ENCODE assay signal across 8 cellular contexts in the genomic region with DNA sequence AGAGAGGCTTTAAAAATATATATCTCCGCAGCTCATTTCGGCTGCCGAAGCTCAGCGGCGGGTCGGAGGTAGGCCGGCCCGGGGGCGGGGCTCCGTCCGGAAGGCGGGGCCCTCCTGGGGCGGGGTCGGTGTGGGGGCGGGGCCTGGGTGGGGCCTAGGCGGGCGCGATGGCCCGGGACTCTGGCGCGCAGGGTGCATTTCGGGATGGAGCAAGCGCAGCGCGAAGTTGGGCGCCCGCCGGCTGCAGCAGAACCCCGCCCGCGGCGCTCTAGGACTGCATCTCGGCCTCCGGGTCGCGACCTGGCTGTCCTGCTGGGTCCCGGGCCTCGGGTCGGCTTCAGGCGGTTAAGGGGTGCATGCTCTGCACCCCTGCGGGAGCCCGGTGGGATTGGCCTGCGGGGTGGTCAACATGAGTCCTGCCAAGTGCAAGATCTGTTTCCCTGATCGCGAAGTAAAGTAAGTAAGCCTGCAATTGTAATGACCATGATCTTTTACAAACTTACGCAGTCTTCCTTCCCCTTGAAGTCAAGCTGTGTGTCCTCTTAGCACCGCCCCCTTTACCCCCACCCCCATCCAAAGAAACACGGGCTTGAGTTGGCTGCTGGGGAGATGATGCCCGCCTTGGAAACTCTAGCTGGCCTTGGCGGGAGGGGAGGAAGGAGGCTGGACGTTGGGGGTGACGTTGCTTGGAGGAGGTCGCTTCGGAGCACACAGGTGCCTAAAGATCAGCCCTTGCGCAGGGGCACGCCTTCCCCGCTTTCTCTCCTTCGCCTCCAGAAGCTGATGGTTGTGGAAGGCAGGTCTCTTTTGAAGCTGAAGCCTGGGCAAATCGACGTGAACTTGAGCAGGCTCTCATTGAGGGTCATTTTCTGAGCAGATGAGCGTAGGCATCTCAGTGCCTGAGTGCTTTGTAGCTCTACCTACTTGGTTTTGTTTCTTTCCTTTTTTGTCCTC.
A peak's percentile ranks its signal among the peaks of the same experiment; 100 is the strongest.
DNase-seq lines count a peak whose midpoint lies in the region; ATAC-seq and TF ChIP-seq lines count a peak whose summit lies in the region.

No MANE protein-coding gene starts in this region.

- peak; percentile 88 for ATAC-seq in HG02885 (IDR thresholded peaks at IDR 0.05; ENCODE audit: poor library complexity, unreplicated experiment)
- ATAC-seq in HG03039 (IDR thresholded peaks at IDR 0.05; ENCODE audit: unreplicated experiment) = no peak

- DNase-seq in GM13977 (ENCODE audit: low spot score) (peak; percentile 94), NCI-H2171 treated with DMSO at 0.1 percent for 48 hours (lab: John Stamatoyannopoulos, UW) (peak; percentile 87), islet precursor cell (peak; percentile 97)
- DNase-seq in activated CD4-positive, CD25-positive, alpha-beta regulatory T cell treated with anti-CD3 and anti-CD28 coated beads, Interleukin-2, amount 50 U/mL, for 16 hours (ENCODE audit: low read depth, low spot score) = peak; percentile 56
- DNase-seq in central memory CD4-positive, alpha-beta T cell = peak; percentile 70
- DNase-seq in stimulated activated CD4-positive, alpha-beta T cell treated with anti-CD3 and anti-CD28 coated beads, Interleukin-12 subunit alpha, Interleukin-12 subunit beta, amount 100 ng/mL, for 24 hours (ENCODE audit: low read depth in 2 of 2) = peak; percentile 64 to 73

- in situ Hi-C loops in GM13977 (cut with MboI; ENCODE audit: low pct_unique_long_range_greater_than_20kb, low sequenced_read_pairs, unreplicated experiment) = no loop called here

- TF ChIP-seq CTCF in GM13977 (IDR thresholded peaks at IDR 0.05; ENCODE audit: extremely low read depth, insufficient read depth, missing control alignments) = no peak
